ENCODE assay signal across 18 cellular contexts in the genomic region with DNA sequence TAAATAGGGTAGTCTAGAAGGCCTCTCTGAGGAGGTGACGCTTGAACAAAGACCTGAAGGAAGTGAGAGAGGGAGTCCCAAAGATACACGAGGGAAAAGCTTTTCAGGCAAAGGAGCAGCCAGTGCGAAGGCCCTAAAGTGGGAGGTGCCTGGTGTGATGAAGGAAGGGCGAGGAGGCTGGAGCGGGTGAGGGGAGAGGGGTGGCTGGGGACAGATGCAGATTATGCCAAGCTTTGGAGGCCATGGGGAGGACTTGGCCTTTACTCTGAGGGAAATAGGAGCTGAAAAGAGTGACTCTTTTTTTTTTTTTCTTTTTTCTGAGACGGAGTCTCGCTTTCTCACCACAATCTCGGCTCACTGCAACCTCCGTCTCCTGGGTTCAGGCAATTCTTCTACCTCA. TPM values are rescaled to one million over a fixed set of nuclear protein-coding genes. Genes with fewer than 3 reads are reported as not detected.
DNase-seq lines count a peak whose midpoint lies in the region; ATAC-seq and TF ChIP-seq lines count a peak whose summit lies in the region.
"Had no signal": no experiment of that assay in that cellular context is flagged by ENCODE, and none has a peak within 500 bp of the region (broad histone marks: within the 10 kb centered on the region; RNA-seq: fewer than 3 reads in every experiment).

No MANE protein-coding gene starts in this region.

- peaks cover 28 to 57% (median 42%) of the 10 kb centered on the region in 11 experiments for H3K36me3 ChIP-seq in BLaER1 treated with 17β-estradiol and CSF1 and Interleukin-3, amounts not matched to agents 10 nM and 100 nM
- H3K36me3 ChIP-seq in GM23248 (ENCODE audit: low read depth) (0 out of 2 replicates have a peak, but pooled peaks cover 3% of the 10 kb centered on the region), vagina (no peaks in the 10 kb centered on the region)

- peaks cover 54 to 69% (median 65%) of the 10 kb centered on the region in 10 experiments for H3K4me1 ChIP-seq in BLaER1 treated with 17β-estradiol and CSF1 and Interleukin-3, amounts not matched to agents 10 nM and 100 nM
- H3K4me1 ChIP-seq in GM23248 (ENCODE audit: insufficient read depth) (peaks cover 18% of the 10 kb centered on the region), vagina (peaks cover 64% of the 10 kb centered on the region)

- H3K9me3 Mint-ChIP-seq in activated T-helper 17 cell treated with anti-CD3 and anti-CD28 coated beads, Interleukin-2, amount 50 U/mL, for 72 hours = no peaks in the 10 kb centered on the region
- H3K9me3 Mint-ChIP-seq in naive B cell = no peaks in the 10 kb centered on the region

- in situ Hi-C loops in GM23248 (cut with MboI) = no loop called here

- H3K4me1 Mint-ChIP-seq in activated T-helper 17 cell treated with anti-CD3 and anti-CD28 coated beads, Interleukin-2, amount 50 U/mL, for 72 hours = peaks cover 30% of the 10 kb centered on the region
- peaks cover 59 to 86% (median 78%) of the 10 kb centered on the region in 3 donors for H3K4me1 Mint-ChIP-seq in naive B cell

- H3K27ac Mint-ChIP-seq in activated T-helper 17 cell treated with anti-CD3 and anti-CD28 coated beads, Interleukin-2, amount 50 U/mL, for 72 hours = peak overlapping the region; percentile 95
- peak overlapping the region in 5 of 6 donors; percentile 38 to 91 (median 87) for H3K27ac Mint-ChIP-seq in naive B cell

- no peak for ATAC-seq in activated T-helper 17 cell treated with anti-CD3 and anti-CD28 coated beads, Interleukin-2, amount 50 U/mL, for 72 hours (replicated peaks)
- ATAC-seq in naive B cell (ENCODE audit: low read depth in 2 of 2) = no peak
- ATAC-seq in GM21381 (IDR thresholded peaks at IDR 0.05; ENCODE audit: unreplicated experiment) = no peak
- ATAC-seq: Panc1 had no signal

- H3K27ac ChIP-seq in BLaER1 treated with 17β-estradiol and CSF1 and Interleukin-3, amounts not matched to agents 10 nM and 100 nM = peak overlapping the region in 3 of 11 experiments; percentile 22 to 97 (median 24); a peak in 3 of 22 replicates
- H3K27ac ChIP-seq in GM23248 (no peak overlapping the region), vagina (no peak overlapping the region)
- H3K27ac ChIP-seq: epithelial cell of prostate, left ventricle myocardium inferior, thyroid gland had no signal

- H3K4me3 Mint-ChIP-seq in activated T-helper 17 cell treated with anti-CD3 and anti-CD28 coated beads, Interleukin-2, amount 50 U/mL, for 72 hours = no peak overlapping the region
- peak overlapping the region in 7 of 8 donors; percentile 2 to 93 (median 53) for H3K4me3 Mint-ChIP-seq in naive B cell

- no peak for TF ChIP-seq POLR2A in vagina (IDR thresholded peaks at IDR 0.05)

- peak overlapping the region; percentile 88 to 100 (median 97); a peak in 18 of 22 replicates for H3K4me2 ChIP-seq in BLaER1 treated with 17β-estradiol and CSF1 and Interleukin-3, amounts not matched to agents 10 nM and 100 nM
- no peak overlapping the region for H3K4me2 ChIP-seq in GM23248 (ENCODE audit: unreplicated experiment)

- H3K27me3 Mint-ChIP-seq in activated T-helper 17 cell treated with anti-CD3 and anti-CD28 coated beads, Interleukin-2, amount 50 U/mL, for 72 hours = no peaks in the 10 kb centered on the region
- H3K27me3 Mint-ChIP-seq in naive B cell = no peaks in the 10 kb centered on the region

- H3K4me3 ChIP-seq in BLaER1 treated with 17β-estradiol and CSF1 and Interleukin-3, amounts not matched to agents 10 nM and 100 nM = no peak overlapping the region
- no peak overlapping the region for H3K4me3 ChIP-seq in GM23248
- no peak overlapping the region for H3K4me3 ChIP-seq in vagina
- H3K4me3 ChIP-seq: left ventricle myocardium inferior, thyroid gland had no signal

- intact Hi-C loops in vagina (cut with DNase I) = no loop called here

- H3K9me3 ChIP-seq in BLaER1 treated with 17β-estradiol and CSF1 and Interleukin-3, amounts not matched to agents 10 nM and 100 nM (replicated peaks in 1 of 11) = no peaks in the 10 kb centered on the region
- H3K9me3 ChIP-seq in GM23248 (ENCODE audit: low read depth) (no peaks in the 10 kb centered on the region), vagina (no peaks in the 10 kb centered on the region)
- H3K9me3 ChIP-seq: left ventricle myocardium inferior, thyroid gland had no signal

- no peak for TF ChIP-seq CTCF in vagina (IDR thresholded peaks at IDR 0.05)

- WGBS in GM23248 (ENCODE audit: low coverage in 1 of 2, low lambda C conversion rate in 2 of 2, missing lambda C conversion rate in 2 of 2), 2 experiments = 86 to 95% methylated on average over 9 of the region's 9 CpGs

- peaks cover 62 to 77% (median 74%) of the 10 kb centered on the region in 11 experiments for H4K20me1 ChIP-seq in BLaER1 treated with 17β-estradiol and CSF1 and Interleukin-3, amounts not matched to agents 10 nM and 100 nM
- no peaks in the 10 kb centered on the region; the same call in 1 of the 2 replicates for H4K20me1 ChIP-seq in GM23248 (ENCODE audit: insufficient read depth)

- no peaks in the 10 kb centered on the region for H3K9me2 ChIP-seq in GM23248 (ENCODE audit: insufficient read depth)

- peaks cover 13% of the 10 kb centered on the region for H3F3A ChIP-seq in GM23248 (ENCODE audit: insufficient read depth)

- DNase-seq in GM23248 (no peak), naive B cell (no peak), NCI-H2081 treated with DMSO at 0.1 percent for 48 hours (lab: John Stamatoyannopoulos, UW) (no peak), SIG-M5 (lab: John Stamatoyannopoulos, UW) (no peak), vagina (ENCODE audit: extremely low spot score in 2 of 2) (no peak)
- DNase-seq: activated CD4-positive, alpha-beta T cell treated with anti-CD3 and anti-CD28 coated beads, Interleukin-2, amount 50 U/mL, for 4 hours; GF-D8; left ventricle myocardium inferior; NCI-H2107; small intestine; thyroid gland had no signal

- H3K36me3 Mint-ChIP-seq in activated T-helper 17 cell treated with anti-CD3 and anti-CD28 coated beads, Interleukin-2, amount 50 U/mL, for 72 hours (ENCODE audit: low read depth) = peaks cover 37% of the 10 kb centered on the region
- no peaks in the 10 kb centered on the region for H3K36me3 Mint-ChIP-seq in naive B cell

- H3K79me2 ChIP-seq in GM23248 (ENCODE audit: insufficient read depth) = peaks cover 91% of the 10 kb centered on the region

- peak overlapping the region; percentile 90 to 99 (median 96); a peak in 21 of 22 replicates for H3K9ac ChIP-seq in BLaER1 treated with 17β-estradiol and CSF1 and Interleukin-3, amounts not matched to agents 10 nM and 100 nM
- peak overlapping the region; percentile 95 for H3K9ac ChIP-seq in GM23248

- no peaks in the 10 kb centered on the region for H3K27me3 ChIP-seq in BLaER1 treated with 17β-estradiol and CSF1 and Interleukin-3, amounts not matched to agents 10 nM and 100 nM
- H3K27me3 ChIP-seq in GM23248 (replicated peaks; ENCODE audit: insufficient read depth) = no peaks in the 10 kb centered on the region
- H3K27me3 ChIP-seq in vagina = no peaks in the 10 kb centered on the region
- H3K27me3 ChIP-seq: thyroid gland had no signal

- no peak overlapping the region for H2AFZ ChIP-seq in GM23248

RNA-seq across cellular contexts. Expression of gene CLPTM1, which starts 2.9 kb away (rescaled TPM):
- 40.5 and 42.5 TPM in 2 replicates for total RNA-seq in GM23248 (2014; rRNA removed; shearing (Covaris generic))
- 103 and 109 TPM in 2 replicates for polyA plus RNA-seq in GM23248 (2016; fragmentation: Nextera tagmentation; extraction: Ambion mirVana)
- 10 to 100 TPM; 60.2 to 80.5 TPM for total RNA-seq in activated T-helper 17 cell treated with anti-CD3 and anti-CD28 coated beads, Interleukin-2, amount 50 U/mL, for 72 hours
- polyA plus RNA-seq in naive B cell (ENCODE audit: low read depth in 6 of 6) = 10 to 100 TPM; 17.5 to 27.2 (median 20.1) TPM
- total RNA-seq in vagina = 130 TPM

RNA-seq across cellular contexts. Expression of gene APOC2, which starts 12.2 kb away (rescaled TPM):
- total RNA-seq in GM23248 (2014; rRNA removed; shearing (Covaris generic)) = not detected in 2 replicates
- polyA plus RNA-seq in GM23248 (2016; fragmentation: Nextera tagmentation; extraction: Ambion mirVana) (not detected in 2 replicates), naive B cell (ENCODE audit: low read depth in 6 of 6) (not detected)
- not detected for total RNA-seq in activated T-helper 17 cell treated with anti-CD3 and anti-CD28 coated beads, Interleukin-2, amount 50 U/mL, for 72 hours
- not detected for total RNA-seq in vagina
- total RNA-seq: left ventricle myocardium inferior, posterior vena cava had no signal

RNA-seq across cellular contexts. Expression of gene APOC4, which starts 16.1 kb away (rescaled TPM):
- total RNA-seq in GM23248 (2014; rRNA removed; shearing (Covaris generic)) = not detected in 2 replicates
- polyA plus RNA-seq in GM23248 (2016; fragmentation: Nextera tagmentation; extraction: Ambion mirVana) (not detected in 2 replicates), naive B cell (ENCODE audit: low read depth in 6 of 6) (not detected)
- total RNA-seq in activated T-helper 17 cell treated with anti-CD3 and anti-CD28 coated beads, Interleukin-2, amount 50 U/mL, for 72 hours = not detected
- total RNA-seq in vagina = not detected
- total RNA-seq: frontal cortex, left ventricle myocardium inferior, posterior vena cava, thyroid gland had no signal
- polyA plus RNA-seq: small intestine had no signal

RNA-seq across cellular contexts. Expression of gene RELB, which starts 43.2 kb away (rescaled TPM):
- total RNA-seq in GM23248 (2014; rRNA removed; shearing (Covaris generic)) = 9.7 and 12.5 TPM in 2 replicates
- 7.6 and 10.0 TPM in 2 replicates for polyA plus RNA-seq in GM23248 (2016; fragmentation: Nextera tagmentation; extraction: Ambion mirVana)
- total RNA-seq in activated T-helper 17 cell treated with anti-CD3 and anti-CD28 coated beads, Interleukin-2, amount 50 U/mL, for 72 hours = 10 to 100 TPM; 41.4 to 52.0 TPM
- polyA plus RNA-seq in naive B cell (ENCODE audit: low read depth in 6 of 6) = 10 to 100 TPM; 29.8 to 72.6 (median 64.7) TPM
- 2.9 TPM for total RNA-seq in vagina

RNA-seq across cellular contexts. Expression of gene APOC1, which starts 43.7 kb away (rescaled TPM):
- not detected in 2 replicates for total RNA-seq in GM23248 (2014; rRNA removed; shearing (Covaris generic))
- polyA plus RNA-seq in GM23248 (2016; fragmentation: Nextera tagmentation; extraction: Ambion mirVana) (0.49 TPM in 1 of 2 replicates, not detected in the other), naive B cell (ENCODE audit: low read depth in 6 of 6) (not detected)
- 1 to 10 TPM in 1 of 2 donors, under 1 TPM in 1; 0.89 to 1.6 TPM for total RNA-seq in activated T-helper 17 cell treated with anti-CD3 and anti-CD28 coated beads, Interleukin-2, amount 50 U/mL, for 72 hours
- 14.5 TPM for total RNA-seq in vagina
